7 cellular contexts compared by ENCODE assay signal in genomic region chr20:31603822-31604566, GRCh38. TPM values are rescaled to one million over a fixed set of nuclear protein-coding genes. Genes with fewer than 3 reads are reported as not detected.
DNase-seq lines count a peak whose midpoint lies in the region; ATAC-seq and TF ChIP-seq lines count a peak whose summit lies in the region.

No MANE protein-coding gene starts in this region.

- ATAC-seq in GM18520 (IDR thresholded peaks at IDR 0.05; ENCODE audit: unreplicated experiment): peak; percentile 37

- H3K4me3 ChIP-seq in dorsolateral prefrontal cortex (peak overlapping the region; percentile 44 to 89 (median 76)), liver (ENCODE audit: low read depth in 1 of 3, low read length in 3 of 3) (peak overlapping the region; percentile 68 to 90 (median 72))

- H3K27ac Mint-ChIP-seq in activated CD4-positive, alpha-beta memory T cell treated with anti-CD3 and anti-CD28 coated beads for 36 hours: no peak overlapping the region

- peak overlapping the region; percentile 87 for H3K4me3 Mint-ChIP-seq in activated CD4-positive, alpha-beta memory T cell treated with anti-CD3 and anti-CD28 coated beads for 36 hours

- H3K36me3 Mint-ChIP-seq in activated CD4-positive, alpha-beta memory T cell treated with anti-CD3 and anti-CD28 coated beads for 36 hours: no peaks in the 10 kb centered on the region

- intact Hi-C loops in activated CD4-positive, alpha-beta memory T cell treated with anti-CD3 and anti-CD28 coated beads for 36 hours (cut with micrococcal nuclease): loop anchor here (1.0 kb wide), 1 partner anchor 32 kb away; no protein-coding TSS in a partner anchor
- intact Hi-C loops in dorsolateral prefrontal cortex (cut with DNase I): loop anchor here (1.0 to 2.0 kb wide), 2 partner anchors 31 kb away; no protein-coding TSS in a partner anchor

- peak overlapping the region in 57 of 59 donors; percentile 42 to 95 (median 83) for H3K27ac ChIP-seq in dorsolateral prefrontal cortex
- H3K27ac ChIP-seq in liver (ENCODE audit: low read depth in 1 of 2, low read length in 2 of 2): peak overlapping the region; percentile 87 to 89

- 13% methylated on average over 43 of the region's 43 CpGs for WGBS in liver

- DNase-seq in HPDE6-E6E7 (ENCODE audit: extremely low spot score) (peak; percentile 86), NCI-H82 treated with DMSO at 0.1 percent for 48 hours (lab: John Stamatoyannopoulos, UW; ENCODE audit: unreplicated experiment) (peak; percentile 97), dorsolateral prefrontal cortex (peak; percentile 77 to 99 (median 94))
- DNase-seq in activated CD4-positive, alpha-beta memory T cell treated with anti-CD3 and anti-CD28 coated beads for 36 hours: peak; percentile 86
- DNase-seq in stimulated activated CD4-positive, alpha-beta T cell treated with anti-CD3 and anti-CD28 coated beads, Interleukin-2, amount 100 ng/mL, for 24 hours: peak; percentile 72 to 78

- POLR2A ChIA-PET in activated CD4-positive, alpha-beta memory T cell treated with anti-CD3 and anti-CD28 coated beads for 36 hours (lab: Charles Lee): interaction anchor here (1.1 to 4.4 kb wide), 5 partner anchors 8 to 43 kb away, joined by 3 to 31 read pairs (median 8); no protein-coding TSS in a partner anchor

- TF ChIP-seq CTCF in dorsolateral prefrontal cortex (IDR thresholded peaks at IDR 0.05 in 54 of 56, conservative IDR thresholded peaks at IDR 0.05 in 2 of 56; ENCODE audit: low read depth in 1 of 56, partially characterized antibody in 56 of 56) (peak in 6 of 56 donors; percentile 6 to 24 (median 14)), liver (IDR thresholded peaks at IDR 0.05; ENCODE audit: low read depth, low read length, missing input control) (no peak)

- peaks cover 45% of the 10 kb centered on the region for H3K27me3 Mint-ChIP-seq in activated CD4-positive, alpha-beta memory T cell treated with anti-CD3 and anti-CD28 coated beads for 36 hours

- no peaks in the 10 kb centered on the region for H3K9me3 Mint-ChIP-seq in activated CD4-positive, alpha-beta memory T cell treated with anti-CD3 and anti-CD28 coated beads for 36 hours

- peak in 1 of 2 donors; percentile 14 for TF ChIP-seq RAD21 in liver (IDR thresholded peaks at IDR 0.05)

- peak overlapping the region; percentile 84 to 96 for H3K9ac ChIP-seq in liver (ENCODE audit: low read depth in 1 of 2, low read length in 2 of 2)

- H3K4me1 ChIP-seq in liver (ENCODE audit: control insufficient read depth in 4 of 4, insufficient read depth in 4 of 4, low read length in 3 of 4): peaks cover 3 to 39% (median 22%) of the 10 kb centered on the region in 4 donors

- no peaks in the 10 kb centered on the region for H3K9me3 ChIP-seq in liver (ENCODE audit: control insufficient read depth in 4 of 4, low read length in 3 of 4)

- H3K36me3 ChIP-seq in liver (ENCODE audit: control insufficient read depth in 4 of 4, insufficient read depth in 3 of 4, low read depth in 1 of 4, low read length in 3 of 4): peaks cover 0 to 1% (median 0%) of the 10 kb centered on the region in 4 donors

- H3K27me3 ChIP-seq in dorsolateral prefrontal cortex (no peaks in the 10 kb centered on the region), liver (ENCODE audit: control insufficient read depth in 4 of 4, insufficient read depth in 4 of 4, low read length in 3 of 4) (no peaks in the 10 kb centered on the region)

- peaks cover 33% of the 10 kb centered on the region for H3K4me1 Mint-ChIP-seq in activated CD4-positive, alpha-beta memory T cell treated with anti-CD3 and anti-CD28 coated beads for 36 hours (ENCODE audit: low read depth)

- CTCF ChIA-PET in activated CD4-positive, alpha-beta memory T cell treated with anti-CD3 and anti-CD28 coated beads for 36 hours (lab: Charles Lee): interaction anchor here (1.2 to 18.8 kb wide), 5 partner anchors 8 to 120 kb away, joined by 3 to 1211 read pairs (median 7); no protein-coding TSS in a partner anchor

TF ChIP-seq in liver, 16 proteins besides CTCF, POLR2A, EP300 and RAD21:
- TF ChIP-seq YY1 (IDR thresholded peaks at IDR 0.05) (no peak), FOXA2 (IDR thresholded peaks at IDR 0.05) (no peak), HNF4G (IDR thresholded peaks at IDR 0.05) (no peak), ATF3 (IDR thresholded peaks at IDR 0.05) (no peak), RXRA (IDR thresholded peaks at IDR 0.05) (peak in 1 of 2 donors; percentile 21), GABPA (IDR thresholded peaks at IDR 0.05 in 1 of 2, conservative IDR thresholded peaks at IDR 0.05 in 1 of 2) (no peak), SP1 (IDR thresholded peaks at IDR 0.05) (no peak), FOXA1 (IDR thresholded peaks at IDR 0.05) (no peak), NR2F2 (IDR thresholded peaks at IDR 0.05) (no peak), HNF4A (conservative IDR thresholded peaks at IDR 0.05) (no peak), EGR1 (IDR thresholded peaks at IDR 0.05; ENCODE audit: low read depth in 2 of 2) (no peak), ZBTB33 (IDR thresholded peaks at IDR 0.05) (no peak), REST (IDR thresholded peaks at IDR 0.05) (no peak), JUND (IDR thresholded peaks at IDR 0.05) (peak; percentile 23 to 30), MAX (IDR thresholded peaks at IDR 0.05) (peak; percentile 39), TAF1 (conservative IDR thresholded peaks at IDR 0.05) (peak; percentile 71)

RNA-seq across cellular contexts. Expression of gene ID1, which starts 1.1 kb away (rescaled TPM):
- 1 to 10 TPM in 1 of 2 experiments, under 1 TPM in 1; 0.90 to 1.3 TPM for total RNA-seq in activated CD4-positive, alpha-beta memory T cell treated with anti-CD3 and anti-CD28 coated beads for 36 hours
- total RNA-seq in dorsolateral prefrontal cortex (100 to 1,000 TPM in 1 of 120 experiments, 10 to 100 TPM in 117, 1 to 10 TPM in 2; 8.0 to 102 (median 36.9) TPM), liver (100 to 1,000 TPM in 1 of 2 donors, 10 to 100 TPM in 1; 46.4 to 117 TPM)
- polyA plus RNA-seq in liver: 10 to 100 TPM; 33.9 to 96.1 TPM

RNA-seq across cellular contexts. Expression of gene COX4I2, which starts 33.7 kb away (rescaled TPM):
- not detected for total RNA-seq in activated CD4-positive, alpha-beta memory T cell treated with anti-CD3 and anti-CD28 coated beads for 36 hours
- total RNA-seq in dorsolateral prefrontal cortex: 1 to 10 TPM in 73 of 120 experiments, under 1 TPM in 16, not detected in 31; 0.66 to 5.5 (median 1.8) TPM
- under 1 TPM in 1 of 2 donors, not detected in 1; 0.59 TPM for total RNA-seq in liver
- polyA plus RNA-seq in liver: under 1 TPM; 0.35 to 0.81 TPM

Comparison
In these comparisons a context has a peak if more than half of its experiments do, and no peak if none do; other contexts are left out.
1. Peak in every context shown above with its lines: DNase-seq, ATAC-seq, H3K4me3 ChIP-seq and H3K27ac ChIP-seq.